In genomic region chr1:19462781-19463180, GRCh38 we compare ENCODE assay signal across 13 cellular contexts. TPM values are rescaled to one million over a fixed set of nuclear protein-coding genes. Genes with fewer than 3 reads are reported as not detected.
DNase-seq lines count a peak whose midpoint lies in the region; ATAC-seq, FAIRE-seq and TF ChIP-seq lines count a peak whose summit lies in the region.
"Had no signal": no experiment of that assay in that cellular context is flagged by ENCODE, and none has a peak within 500 bp of the region (broad histone marks: within the 10 kb centered on the region; RNA-seq: fewer than 3 reads in every experiment).

No MANE protein-coding gene starts in this region.

- WGBS in H1 (ENCODE audit: extremely low coverage in 1 of 2, insufficient coverage in 1 of 2, insufficient read length in 1 of 2, insufficient replicate concordance in 2 of 2, low coverage in 1 of 2, low lambda C conversion rate in 2 of 2, missing lambda C conversion rate in 1 of 2), 2 experiments = 77% methylated on average over 4 of the region's 4 CpGs; no CpG with 5 or more reads in 1 of the 2 experiments

- H3K27me3 ChIP-seq in Peyer's patch (no peaks in the 10 kb centered on the region), H1 (replicated peaks in 1 of 4; ENCODE audit: control insufficient read depth in 3 of 4, extremely low read depth in 1 of 4, insufficient read depth in 3 of 4, low read length in 3 of 4) (no peaks in the 10 kb centered on the region)
- H3K27me3 ChIP-seq: cardiac muscle cell had no signal

- H4K5ac ChIP-seq in H1 (ENCODE audit: insufficient read length, low read depth, low read length) = no peak overlapping the region

- H3K14ac ChIP-seq in H1 (ENCODE audit: insufficient read length) = no peak overlapping the region

- no peaks in the 10 kb centered on the region for H3K9me3 Mint-ChIP-seq in activated CD8-positive, alpha-beta memory T cell treated with anti-CD3 and anti-CD28 coated beads, Interleukin-2, amount 10 ng/mL, durations not matched to agents 7 days and 5 days (ENCODE audit: low read depth)
- H3K9me3 Mint-ChIP-seq in stimulated activated memory B cell treated with anti-CD40 and anti-IgM and Interleukin-4, amounts not matched to agents 10 μg/mL and 1 μg/mL and 100 μg/mL, for 72 hours = no peaks in the 10 kb centered on the region

- peaks cover 15 to 87% (median 48%) of the 10 kb centered on the region in 4 donors for H3K4me1 ChIP-seq in Peyer's patch
- H3K4me1 ChIP-seq in H1 (replicated peaks in 1 of 4; ENCODE audit: control insufficient read depth in 3 of 4, insufficient read depth in 4 of 4, low read length in 3 of 4) = peaks cover 15 to 30% (median 26%) of the 10 kb centered on the region in 4 experiments

- H3K4ac ChIP-seq in H1 (replicated peaks; ENCODE audit: insufficient read length, low read depth, low read length) = no peak overlapping the region

- FAIRE-seq in H1 (lab: Jason Lieb, UNC) = no peak

- H4K8ac ChIP-seq in H1 (ENCODE audit: extremely low read depth, insufficient read depth, low read length) = no peak overlapping the region

- no peaks in the 10 kb centered on the region for H3K23me2 ChIP-seq in H1 (ENCODE audit: low read depth, low read length)

- no peak overlapping the region for H3K23ac ChIP-seq in H1 (ENCODE audit: insufficient read length)

- TF ChIP-seq POLR2A in Peyer's patch (IDR thresholded peaks at IDR 0.05) (no peak), H1 (IDR thresholded peaks at IDR 0.05; ENCODE audit: control extremely low read depth in 1 of 2, low read depth in 2 of 2, low read length in 2 of 2) (no peak)

- H3K9ac ChIP-seq in H1 (replicated peaks in 1 of 4; ENCODE audit: extremely low read depth in 1 of 4, low read depth in 3 of 4, low read length in 3 of 4) = no peak overlapping the region

- H3K27ac Mint-ChIP-seq in activated CD8-positive, alpha-beta memory T cell treated with anti-CD3 and anti-CD28 coated beads, Interleukin-2, amount 10 ng/mL, durations not matched to agents 7 days and 5 days = peak overlapping the region; percentile 88
- peak overlapping the region; percentile 78 for H3K27ac Mint-ChIP-seq in stimulated activated memory B cell treated with anti-CD40 and anti-IgM and Interleukin-4, amounts not matched to agents 10 μg/mL and 1 μg/mL and 100 μg/mL, for 72 hours

- H3K4me3 Mint-ChIP-seq in activated CD8-positive, alpha-beta memory T cell treated with anti-CD3 and anti-CD28 coated beads, Interleukin-2, amount 10 ng/mL, durations not matched to agents 7 days and 5 days = peak overlapping the region; percentile 53
- peak overlapping the region; percentile 67 for H3K4me3 Mint-ChIP-seq in stimulated activated memory B cell treated with anti-CD40 and anti-IgM and Interleukin-4, amounts not matched to agents 10 μg/mL and 1 μg/mL and 100 μg/mL, for 72 hours

- CTCF ChIA-PET in activated CD8-positive, alpha-beta memory T cell treated with anti-CD3 and anti-CD28 coated beads, Interleukin-2, amount 10 ng/mL, durations not matched to agents 7 days and 5 days (lab: Charles Lee) = interaction anchor here (1.0 to 5.0 kb wide), 3 partner anchors 10 to 119 kb away, joined by 3 to 20 read pairs (median 5); no protein-coding TSS in a partner anchor
- CTCF ChIA-PET in H1 (lab: Charles Lee; ENCODE audit: partially characterized antibody) = interaction anchor here (1.0 kb wide), 1 partner anchor 132 kb away, joined by 3 read pairs; no protein-coding TSS in a partner anchor
- CTCF ChIA-PET in HEK293T (lab: Yijun Ruan, JAX) = no interaction called here

- H3K79me1 ChIP-seq in H1 (ENCODE audit: low read depth, low read length) = peaks cover 42% of the 10 kb centered on the region

- H3K36me3 ChIP-seq in Peyer's patch (no peaks in the 10 kb centered on the region), H1 (ENCODE audit: control insufficient read depth in 2 of 4, insufficient read depth in 4 of 4, low read length in 3 of 4) (no peaks in the 10 kb centered on the region)
- H3K36me3 ChIP-seq: cardiac muscle cell had no signal

- peaks cover 41 to 51% of the 10 kb centered on the region in 2 experiments for H4K20me1 ChIP-seq in H1 (replicated peaks in 1 of 2; ENCODE audit: control insufficient read depth in 1 of 2, insufficient read depth in 2 of 2, low read length in 2 of 2)

- H3K27ac ChIP-seq in Peyer's patch (peak overlapping the region; percentile 37 to 86 (median 52)), H1 (ENCODE audit: low read depth, low read length) (no peak overlapping the region)
- H3K27ac ChIP-seq: cardiac muscle cell had no signal

- TF ChIP-seq RAD21 in H1 (IDR thresholded peaks at IDR 0.05 in 1 of 2, conservative IDR thresholded peaks at IDR 0.05 in 1 of 2; ENCODE audit: low read depth in 2 of 2, low read length in 2 of 2) = no peak

- H3K9me3 ChIP-seq in Peyer's patch = no peaks in the 10 kb centered on the region
- H3K9me3 ChIP-seq in H1 (ENCODE audit: insufficient read depth in 2 of 2, low read depth in 1 of 2, low read length in 1 of 2) = no peaks in the 10 kb centered on the region

- H2BK20ac ChIP-seq in H1 (ENCODE audit: low read length) = no peak overlapping the region

- H2AK5ac ChIP-seq in H1 (ENCODE audit: low read depth, low read length) = no peak overlapping the region

- POLR2A ChIA-PET in H1 (lab: Charles Lee; ENCODE audit: partially characterized antibody) (interaction anchor here (1.5 kb wide), 1 partner anchor 10 kb away, joined by 3 read pairs; no protein-coding TSS in a partner anchor), HEK293T (lab: Yijun Ruan, JAX) (no interaction called here)

- H3K56ac ChIP-seq in H1 (replicated peaks; ENCODE audit: insufficient read length, low read depth, low read length) = no peak overlapping the region

- no peak overlapping the region for H2BK15ac ChIP-seq in H1 (ENCODE audit: low read length)

- peak; percentile 4 for ATAC-seq in activated CD8-positive, alpha-beta memory T cell treated with anti-CD3 and anti-CD28 coated beads, Interleukin-2, amount 10 ng/mL, durations not matched to agents 7 days and 5 days
- no peak for ATAC-seq in stimulated activated memory B cell treated with anti-CD40 and anti-IgM and Interleukin-4, amounts not matched to agents 10 μg/mL and 1 μg/mL and 100 μg/mL, for 72 hours
- no peak for ATAC-seq in GM21423 (IDR thresholded peaks at IDR 0.05; ENCODE audit: unreplicated experiment)
- ATAC-seq: HCT116, right cardiac atrium had no signal

- H4K91ac ChIP-seq in H1 (replicated peaks; ENCODE audit: insufficient read length, low read length) = no peak overlapping the region

- H2BK120ac ChIP-seq in H1 (replicated peaks; ENCODE audit: low read depth, low read length) = no peak overlapping the region

- H3K18ac ChIP-seq in H1 (ENCODE audit: extremely low read depth, low read length) = no peak overlapping the region

- no peaks in the 10 kb centered on the region for H3K27me3 Mint-ChIP-seq in activated CD8-positive, alpha-beta memory T cell treated with anti-CD3 and anti-CD28 coated beads, Interleukin-2, amount 10 ng/mL, durations not matched to agents 7 days and 5 days
- H3K27me3 Mint-ChIP-seq in stimulated activated memory B cell treated with anti-CD40 and anti-IgM and Interleukin-4, amounts not matched to agents 10 μg/mL and 1 μg/mL and 100 μg/mL, for 72 hours = no peaks in the 10 kb centered on the region

- peaks cover 11 to 90% of the 10 kb centered on the region in 2 experiments for H3K79me2 ChIP-seq in H1 (ENCODE audit: control insufficient read depth in 1 of 2, insufficient read depth in 2 of 2, low read length in 2 of 2)

- TF ChIP-seq CTCF in Peyer's patch (IDR thresholded peaks at IDR 0.05) (no peak), H1 (IDR thresholded peaks at IDR 0.05; ENCODE audit: control extremely low read depth in 1 of 3, insufficient read depth in 1 of 3, low read depth in 1 of 3, low read length in 3 of 3) (no peak)

- H3K4me3 ChIP-seq in Peyer's patch (no peak overlapping the region), H1 (ENCODE audit: extremely low read depth in 1 of 4, insufficient read depth in 2 of 4, low read depth in 3 of 4, low read length in 4 of 4) (peak overlapping the region in 1 of 4 experiments; percentile 3; a peak in 1 of 8 replicates)
- H3K4me3 ChIP-seq: cardiac muscle cell had no signal

- H3K4me2 ChIP-seq in H1 (ENCODE audit: insufficient read depth in 1 of 2, low read depth in 2 of 2, low read length in 2 of 2) = peak overlapping the region; percentile 28 to 33; a peak in 2 of 4 replicates

- peaks cover 81% of the 10 kb centered on the region for H3K4me1 Mint-ChIP-seq in activated CD8-positive, alpha-beta memory T cell treated with anti-CD3 and anti-CD28 coated beads, Interleukin-2, amount 10 ng/mL, durations not matched to agents 7 days and 5 days
- peaks cover 82% of the 10 kb centered on the region for H3K4me1 Mint-ChIP-seq in stimulated activated memory B cell treated with anti-CD40 and anti-IgM and Interleukin-4, amounts not matched to agents 10 μg/mL and 1 μg/mL and 100 μg/mL, for 72 hours

- no peak for DNase-seq in activated CD8-positive, alpha-beta memory T cell treated with anti-CD3 and anti-CD28 coated beads, Interleukin-2, amount 10 ng/mL, durations not matched to agents 7 days and 5 days
- no peak for DNase-seq in activated CD8-positive, alpha-beta memory T cell treated with anti-CD3 and anti-CD28 coated beads for 24 hours
- DNase-seq in Peyer's patch (no peak), H1 (ENCODE audit: low read depth in 1 of 2, low spot score in 2 of 2) (no peak), NOMO-1 treated with DMSO at 0.1 percent for 48 hours (lab: John Stamatoyannopoulos, UW; ENCODE audit: unreplicated experiment) (no peak), HEK293T (ENCODE audit: extremely low spot score) (no peak)
- DNase-seq: DMS53, NCI-H2029 treated with DMSO at 0.1 percent for 48 hours had no signal

- H3K36me3 Mint-ChIP-seq in activated CD8-positive, alpha-beta memory T cell treated with anti-CD3 and anti-CD28 coated beads, Interleukin-2, amount 10 ng/mL, durations not matched to agents 7 days and 5 days = peaks cover 33% of the 10 kb centered on the region
- peaks cover 9% of the 10 kb centered on the region for H3K36me3 Mint-ChIP-seq in stimulated activated memory B cell treated with anti-CD40 and anti-IgM and Interleukin-4, amounts not matched to agents 10 μg/mL and 1 μg/mL and 100 μg/mL, for 72 hours

- no peak overlapping the region for H2AFZ ChIP-seq in H1 (ENCODE audit: low read length)

- no peak for TF ChIP-seq EP300 in H1 (IDR thresholded peaks at IDR 0.05; ENCODE audit: borderline replicate concordance in 1 of 2, low read depth in 2 of 2, low read length in 2 of 2)

- no peak overlapping the region for H2BK5ac ChIP-seq in H1 (ENCODE audit: low read depth, low read length)

- no peak overlapping the region for H2BK12ac ChIP-seq in H1 (ENCODE audit: low read depth, low read length)

RNA-seq across cellular contexts. Expression of gene CAPZB, which starts 22.6 kb away (rescaled TPM):
- 100 to 1,000 TPM; 411 to 427 TPM for total RNA-seq in activated CD8-positive, alpha-beta memory T cell treated with anti-CD3 and anti-CD28 coated beads, Interleukin-2, amount 10 ng/mL, durations not matched to agents 7 days and 5 days
- 100 to 1,000 TPM; 107 to 210 (median 119) TPM for total RNA-seq in Peyer's patch
- total RNA-seq in H1 (2021; fragmentation: NEBNext Ultra II Directional; extraction: Animal tissue kit (Norgen Biotek cat#: 25700)) = 371 TPM in 2 replicates
- 162 and 169 TPM in 2 replicates for polyA plus RNA-seq in H1 (2011; rRNA removed)
- 237 TPM for polyA plus RNA-seq in H1 (2011; cell fraction: cytosol; rRNA removed)
- polyA plus RNA-seq in H1 (2011; cell fraction: nucleus; rRNA removed) = 112 TPM
- polyA plus RNA-seq in H1 (2012, experiment 1 of 2) = 353 to 393 TPM (median 375 TPM) in 4 replicates
- polyA plus RNA-seq in H1 (2012, experiment 2 of 2) = 493 TPM
- polyA plus RNA-seq in H1 (2013, experiment 1 of 2) = 265 TPM
- 269 TPM for polyA plus RNA-seq in H1 (2013, experiment 2 of 2)
- 118 and 122 TPM in 2 replicates for polyA minus RNA-seq in H1 (2011; rRNA and poly(A)+ RNA removed)
- polyA minus RNA-seq in H1 (2011; cell fraction: cytosol; rRNA and poly(A)+ RNA removed) = 88.9 TPM
- 42.8 TPM for polyA minus RNA-seq in H1 (2011; cell fraction: nucleus; rRNA and poly(A)+ RNA removed)
